ENCODE assay signal across 19 cellular contexts in the genomic region with DNA sequence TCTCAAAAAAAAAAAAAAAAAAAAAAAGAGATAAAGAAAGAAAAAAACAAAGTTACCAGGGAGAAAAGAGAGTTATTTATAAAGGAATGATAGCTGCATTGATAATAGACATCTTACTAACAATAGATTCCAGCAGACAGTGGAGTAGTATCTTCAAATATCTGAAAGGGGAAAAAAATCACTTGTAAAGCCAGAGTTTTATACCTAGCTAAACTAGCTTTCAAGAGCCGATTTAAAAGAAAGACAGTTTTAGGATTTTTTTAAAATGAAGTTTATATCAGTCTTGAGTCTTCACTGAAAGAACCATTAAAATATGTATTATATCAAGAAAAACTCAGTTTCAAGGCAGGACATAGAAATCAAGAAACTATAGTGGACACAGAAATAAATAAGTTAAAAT.
DNase-seq lines count a peak whose midpoint lies in the region; ATAC-seq, FAIRE-seq and TF ChIP-seq lines count a peak whose summit lies in the region.
"Had no signal": no experiment of that assay in that cellular context is flagged by ENCODE, and none has a peak within 500 bp of the region (broad histone marks: within the 10 kb centered on the region; RNA-seq: fewer than 3 reads in every experiment).

No MANE protein-coding gene starts in this region.

- TF ChIP-seq POLR2A in thyroid gland (IDR thresholded peaks at IDR 0.05) (no peak), GM12891 (IDR thresholded peaks at IDR 0.05; ENCODE audit: low read depth, low read length) (no peak)

- H3K4me1 Mint-ChIP-seq in central memory CD8-positive, alpha-beta T cell, result peaks cover 7% of the 10 kb centered on the region
- H3K4me1 Mint-ChIP-seq in stimulated activated naive B cell treated with anti-CD40 and anti-IgM and Interleukin-4, amounts not matched to agents 10 μg/mL and 1 μg/mL and 100 μg/mL, for 72 hours, result peaks cover 18 to 22% of the 10 kb centered on the region in 2 donors
- H3K4me1 Mint-ChIP-seq in activated T-helper 17 cell treated with anti-CD3 and anti-CD28 coated beads, Interleukin-2, amount 50 U/mL, for 72 hours, result peaks cover 2% of the 10 kb centered on the region

- no peaks in the 10 kb centered on the region for H3K79me2 ChIP-seq in OCI-LY7 (ENCODE audit: insufficient read depth, low read depth, low read length)

- TF ChIP-seq CTCF in OCI-LY7 (conservative IDR thresholded peaks at IDR 0.05; ENCODE audit: low read length) (no peak), thyroid gland (IDR thresholded peaks at IDR 0.05) (no peak)

- BruUV-seq in OCI-LY7 (replicated peaks; lab: Mats Ljungman, UMichigan), result no TSS peak

- H3K9me2 ChIP-seq in OCI-LY7 (ENCODE audit: insufficient read depth, low read length), result no peaks in the 10 kb centered on the region

- H3K9me3 Mint-ChIP-seq in central memory CD8-positive, alpha-beta T cell, result no peaks in the 10 kb centered on the region
- peaks cover 5% of the 10 kb centered on the region in 2 donors for H3K9me3 Mint-ChIP-seq in stimulated activated naive B cell treated with anti-CD40 and anti-IgM and Interleukin-4, amounts not matched to agents 10 μg/mL and 1 μg/mL and 100 μg/mL, for 72 hours
- H3K9me3 Mint-ChIP-seq in activated T-helper 17 cell treated with anti-CD3 and anti-CD28 coated beads, Interleukin-2, amount 50 U/mL, for 72 hours, result peaks cover 9% of the 10 kb centered on the region

- intact Hi-C loops in OCI-LY7 (cut with micrococcal nuclease; ENCODE audit: unreplicated experiment), result no loop called here
- intact Hi-C loops in thyroid gland (cut with DNase I), result no loop called here

- no peak overlapping the region for H3K4me3 ChIP-seq in OCI-LY7 (ENCODE audit: low read depth, low read length, poor library complexity, severe bottlenecking)
- H3K4me3 ChIP-seq in thyroid gland (replicated peaks in 1 of 3), result no peak overlapping the region
- H3K4me3 ChIP-seq: HAP-1 had no signal

- WGBS in thyroid gland, 2 donors, result 43 to 100% methylated on average over 1 of the region's 1 CpG

- H3K27ac Mint-ChIP-seq in central memory CD8-positive, alpha-beta T cell (ENCODE audit: low read depth), result peak overlapping the region; percentile 66
- H3K27ac Mint-ChIP-seq in stimulated activated naive B cell treated with anti-CD40 and anti-IgM and Interleukin-4, amounts not matched to agents 10 μg/mL and 1 μg/mL and 100 μg/mL, for 72 hours, result peak overlapping the region; percentile 67
- H3K27ac Mint-ChIP-seq in activated T-helper 17 cell treated with anti-CD3 and anti-CD28 coated beads, Interleukin-2, amount 50 U/mL, for 72 hours, result no peak overlapping the region
- H3K27ac Mint-ChIP-seq: CD4-positive, CD25-positive, alpha-beta regulatory T cell; CD8-positive, alpha-beta T cell had no signal

- no peaks in the 10 kb centered on the region for H3K4me1 ChIP-seq in OCI-LY7 (ENCODE audit: insufficient read depth, low read length, poor library complexity, severe bottlenecking)
- H3K4me1 ChIP-seq in thyroid gland, result peaks cover 15 to 23% of the 10 kb centered on the region in 2 donors
- H3K4me1 ChIP-seq: HAP-1 had no signal

- POLR2A ChIA-PET in OCI-LY7 (lab: Charles Lee), result interaction anchor here (0.8 to 1.0 kb wide), 3 partner anchors 8 to 16 kb away, joined by 3 to 6 read pairs (median 4); no protein-coding TSS in a partner anchor

- H3K36me3 Mint-ChIP-seq in central memory CD8-positive, alpha-beta T cell (ENCODE audit: insufficient read depth), result peaks cover 2% of the 10 kb centered on the region
- peaks cover 2 to 15% of the 10 kb centered on the region in 2 donors for H3K36me3 Mint-ChIP-seq in stimulated activated naive B cell treated with anti-CD40 and anti-IgM and Interleukin-4, amounts not matched to agents 10 μg/mL and 1 μg/mL and 100 μg/mL, for 72 hours
- H3K36me3 Mint-ChIP-seq in activated T-helper 17 cell treated with anti-CD3 and anti-CD28 coated beads, Interleukin-2, amount 50 U/mL, for 72 hours (ENCODE audit: low read depth), result no peaks in the 10 kb centered on the region

- CTCF ChIA-PET in OCI-LY7 (lab: Charles Lee; ENCODE audit: unreplicated experiment), result no interaction called here

- H3K27me3 ChIP-seq in thyroid gland, result no peaks in the 10 kb centered on the region

- no peak for ATAC-seq in central memory CD8-positive, alpha-beta T cell (replicated peaks; ENCODE audit: extremely low read depth, poor library complexity, severe bottlenecking)
- ATAC-seq in stimulated activated naive B cell treated with anti-CD40 and anti-IgM and Interleukin-4, amounts not matched to agents 10 μg/mL and 1 μg/mL and 100 μg/mL, for 72 hours (replicated peaks), result no peak
- ATAC-seq in activated T-helper 17 cell treated with anti-CD3 and anti-CD28 coated beads, Interleukin-2, amount 50 U/mL, for 72 hours (replicated peaks), result no peak
- ATAC-seq: CD8-positive, alpha-beta T cell had no signal

- H3K27ac ChIP-seq in OCI-LY7 (ENCODE audit: low read depth, low read length, poor library complexity, severe bottlenecking) (no peak overlapping the region), thyroid gland (no peak overlapping the region)

- H3K27me3 Mint-ChIP-seq in central memory CD8-positive, alpha-beta T cell, result no peaks in the 10 kb centered on the region
- no peaks in the 10 kb centered on the region for H3K27me3 Mint-ChIP-seq in stimulated activated naive B cell treated with anti-CD40 and anti-IgM and Interleukin-4, amounts not matched to agents 10 μg/mL and 1 μg/mL and 100 μg/mL, for 72 hours
- H3K27me3 Mint-ChIP-seq in activated T-helper 17 cell treated with anti-CD3 and anti-CD28 coated beads, Interleukin-2, amount 50 U/mL, for 72 hours, result no peaks in the 10 kb centered on the region
- H3K27me3 Mint-ChIP-seq: CD4-positive, CD25-positive, alpha-beta regulatory T cell had no signal

- H2AFZ ChIP-seq in OCI-LY7 (ENCODE audit: low read length), result no peak overlapping the region

- H3K9me3 ChIP-seq in OCI-LY7 (ENCODE audit: low read length) (peaks cover 25% of the 10 kb centered on the region), thyroid gland (no peaks in the 10 kb centered on the region)
- H3K9me3 ChIP-seq: HAP-1 had no signal

- H3K36me3 ChIP-seq in OCI-LY7 (ENCODE audit: insufficient read depth, low read length), result no peaks in the 10 kb centered on the region; the same call in 1 of the 2 replicates
- no peaks in the 10 kb centered on the region for H3K36me3 ChIP-seq in thyroid gland
- H3K36me3 ChIP-seq: HAP-1 had no signal

- no peaks in the 10 kb centered on the region for H4K20me1 ChIP-seq in OCI-LY7 (ENCODE audit: insufficient read depth, low read length)

- DNase-seq in OCI-LY7 (ENCODE audit: low spot score) (peak; percentile 27), thyroid gland (no peak), GM12891 (ENCODE audit: insufficient read length, low spot score) (no peak)
- DNase-seq in central memory CD8-positive, alpha-beta T cell (ENCODE audit: low spot score in 2 of 2), result no peak
- no peak for DNase-seq in stimulated activated naive B cell treated with anti-CD40 and anti-IgM and Interleukin-4, amounts not matched to agents 10 μg/mL and 1 μg/mL and 100 μg/mL, for 72 hours
- DNase-seq: 8988T; C1 segment of cervical spinal cord; CD4-positive, CD25-positive, alpha-beta regulatory T cell; CD8-positive, alpha-beta T cell; DMS53; DMS79 treated with DMSO at 0.1 percent for 48 hours; GF-D8; GOT3 had no signal

- FAIRE-seq in A204.1 (lab: Jason Lieb, UNC), result peak; percentile 3
- FAIRE-seq in GM12891 (lab: Jason Lieb, UNC), result no peak
- FAIRE-seq: D721Med, GM12892, H54 had no signal

- H3K4me2 ChIP-seq in OCI-LY7 (ENCODE audit: low read length), result no peak overlapping the region

- H3K4me3 Mint-ChIP-seq in central memory CD8-positive, alpha-beta T cell, result no peak overlapping the region
- H3K4me3 Mint-ChIP-seq in stimulated activated naive B cell treated with anti-CD40 and anti-IgM and Interleukin-4, amounts not matched to agents 10 μg/mL and 1 μg/mL and 100 μg/mL, for 72 hours, result no peak overlapping the region
- H3K4me3 Mint-ChIP-seq in activated T-helper 17 cell treated with anti-CD3 and anti-CD28 coated beads, Interleukin-2, amount 50 U/mL, for 72 hours, result no peak overlapping the region
- H3K4me3 Mint-ChIP-seq: CD4-positive, CD25-positive, alpha-beta regulatory T cell; CD8-positive, alpha-beta T cell had no signal

TF ChIP-seq in GM12891, 5 proteins besides CTCF, POLR2A, EP300 and RAD21:
- TF ChIP-seq POLR2AphosphoS5 (IDR thresholded peaks at IDR 0.05; ENCODE audit: low read depth, low read length) (no peak), SPI1 (IDR thresholded peaks at IDR 0.05; ENCODE audit: low read depth, low read length) (no peak), TAF1 (IDR thresholded peaks at IDR 0.05; ENCODE audit: low read depth, low read length) (no peak), POU2F2 (IDR thresholded peaks at IDR 0.05; ENCODE audit: low read depth, low read length) (no peak), PAX5 (IDR thresholded peaks at IDR 0.05; ENCODE audit: insufficient read depth, low read length, severe bottlenecking) (no peak)
